Comparison of ENCODE assay signal across 33 cellular contexts in the genomic region with DNA sequence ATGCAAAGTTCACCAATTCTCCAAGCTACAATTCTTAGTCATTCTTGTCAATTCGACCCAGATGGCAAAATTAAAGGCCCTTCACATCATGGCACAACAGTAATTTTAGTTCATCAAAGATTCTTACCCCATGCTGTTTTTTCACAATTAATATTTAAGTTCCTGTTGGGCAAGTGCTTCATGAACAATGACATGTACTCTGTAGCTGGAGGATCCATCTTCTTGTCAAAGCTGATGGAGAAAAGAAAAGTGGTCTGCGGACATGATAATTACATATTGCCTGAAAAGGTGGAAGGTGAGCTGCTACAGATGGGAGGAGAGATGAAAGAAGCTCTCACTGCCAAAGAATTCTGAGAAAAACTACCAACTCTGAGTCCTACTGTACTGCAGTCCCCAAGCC.
"Had no signal": no experiment of that assay in that cellular context is flagged by ENCODE, and none has a peak within 500 bp of the region (broad histone marks: within the 10 kb centered on the region; RNA-seq: fewer than 3 reads in every experiment).

No MANE protein-coding gene starts in this region.

- H3K27me3 Mint-ChIP-seq: activated CD4-positive, alpha-beta T cell treated with anti-CD3 and anti-CD28 coated beads, Interleukin-2, amount 10 ng/mL, durations not matched to agents 7 days and 5 days; activated naive CD8-positive, alpha-beta T cell treated with anti-CD3 and anti-CD28 coated beads, Interleukin-2, amount 50 U/mL, for 24 hours; brain had no signal

- H3K4me2 ChIP-seq: KMS-11 had no signal

- H3K9ac ChIP-seq: KMS-11 had no signal

- H3K4me3 Mint-ChIP-seq: activated CD4-positive, alpha-beta T cell treated with anti-CD3 and anti-CD28 coated beads, Interleukin-2, amount 10 ng/mL, durations not matched to agents 7 days and 5 days; activated CD8-positive, alpha-beta T cell treated with anti-CD3 and anti-CD28 coated beads, Interleukin-2, amount 10 ng/mL, durations not matched to agents 7 days and 5 days; activated naive CD4-positive, alpha-beta T cell treated with anti-CD3 and anti-CD28 coated beads for 36 hours; activated naive CD8-positive, alpha-beta T cell treated with anti-CD3 and anti-CD28 coated beads, Interleukin-2, amount 50 U/mL, for 24 hours; activated T-cell treated with anti-CD3 and anti-CD28 coated beads, Interleukin-2, amount 50 U/mL, for 4 hours; activated T-helper 1 cell treated with anti-CD3 and anti-CD28 coated beads, Interleukin-12 subunit alpha, Interleukin-12 subunit beta, Interleukin-2, Interleukin-4 antibody, amounts not matched to agents 30 ng/mL and 10 ng/mL and 1 ng/mL, durations not matched to agents 14 hours and 24 hours and 36 hours; brain had no signal

- H3K9me3 Mint-ChIP-seq: activated CD4-positive, alpha-beta T cell treated with anti-CD3 and anti-CD28 coated beads, Interleukin-2, amount 10 ng/mL, durations not matched to agents 7 days and 5 days; activated naive CD4-positive, alpha-beta T cell treated with anti-CD3 and anti-CD28 coated beads for 36 hours; activated naive CD4-positive, alpha-beta T cell treated with anti-CD3 and anti-CD28 coated beads, Interleukin-2, amount 50 U/mL, for 72 hours; activated naive CD8-positive, alpha-beta T cell treated with anti-CD3 and anti-CD28 coated beads, Interleukin-2, amount 50 U/mL, for 24 hours; activated T-cell treated with anti-CD3 and anti-CD28 coated beads, Interleukin-2, amount 50 U/mL, for 4 hours; activated T-helper 1 cell treated with anti-CD3 and anti-CD28 coated beads, Interleukin-12 subunit alpha, Interleukin-12 subunit beta, Interleukin-2, Interleukin-4 antibody, amounts not matched to agents 30 ng/mL and 10 ng/mL and 1 ng/mL, durations not matched to agents 14 hours and 24 hours and 36 hours; brain had no signal

- DNase-seq: activated CD4-positive, alpha-beta T cell treated with anti-CD3 and anti-CD28 coated beads, Interleukin-2, amount 10 ng/mL, durations not matched to agents 7 days and 5 days; activated CD4-positive, alpha-beta T cell treated with anti-CD3 and anti-CD28 coated beads, Interleukin-2, amount 50 U/mL, for 48 hours; activated CD4-positive, CD25-positive, alpha-beta regulatory T cell; activated CD8-positive, alpha-beta T cell treated with anti-CD3 and anti-CD28 coated beads, Interleukin-2, amount 10 ng/mL, durations not matched to agents 7 days and 5 days; activated gamma-delta T cell treated with Interleukin-2 at 50 U/mL for 16 hours; activated naive CD4-positive, alpha-beta T cell treated with anti-CD3 and anti-CD28 coated beads for 36 hours; activated naive CD8-positive, alpha-beta T cell treated with anti-CD3 and anti-CD28 coated beads, Interleukin-2, amount 50 U/mL, for 24 hours; activated T-cell treated with anti-CD3 and anti-CD28 coated beads for 4 hours; activated T-cell treated with anti-CD3 and anti-CD28 coated beads, Interleukin-2, amount 50 U/mL, for 4 hours; anterior cingulate cortex; central memory CD4-positive, alpha-beta T cell; MM.1S; MV-4-11; NCI-H1092; NCI-H1694; NCI-H1930; NCI-H2081 treated with DMSO at 0.1 percent for 48 hours; NCI-H2171; NCI-H226; NCI-H524 treated with DMSO at 0.1 percent for 48 hours; NCI-H748 treated with DMSO at 0.1 percent for 48 hours; NK-92 treated with Interleukin-12 subunit alpha and Interleukin-12 subunit beta, amount 100 ng/mL, for 24 hours; OCI-M1; Right ventricle myocardium superior; SW 1271; T-helper 1 cell; T-helper 2 cell; T-helper 9 cell; WERI-Rb-1 had no signal

- H3K27ac ChIP-seq: KMS-11, WERI-Rb-1 had no signal

- H3K27ac Mint-ChIP-seq: activated CD4-positive, alpha-beta T cell treated with anti-CD3 and anti-CD28 coated beads, Interleukin-2, amount 10 ng/mL, durations not matched to agents 7 days and 5 days; activated CD8-positive, alpha-beta T cell treated with anti-CD3 and anti-CD28 coated beads, Interleukin-2, amount 10 ng/mL, durations not matched to agents 7 days and 5 days; activated naive CD4-positive, alpha-beta T cell treated with anti-CD3 and anti-CD28 coated beads for 36 hours; activated naive CD4-positive, alpha-beta T cell treated with anti-CD3 and anti-CD28 coated beads, Interleukin-2, amount 50 U/mL, for 72 hours; activated naive CD8-positive, alpha-beta T cell treated with anti-CD3 and anti-CD28 coated beads, Interleukin-2, amount 50 U/mL, for 24 hours; activated T-helper 1 cell treated with anti-CD3 and anti-CD28 coated beads, Interleukin-12 subunit alpha, Interleukin-12 subunit beta, Interleukin-2, Interleukin-4 antibody, amounts not matched to agents 30 ng/mL and 10 ng/mL and 1 ng/mL, durations not matched to agents 14 hours and 24 hours and 36 hours; brain had no signal

- H3K36me3 Mint-ChIP-seq: activated naive CD4-positive, alpha-beta T cell treated with anti-CD3 and anti-CD28 coated beads, Interleukin-2, amount 50 U/mL, for 72 hours; brain had no signal

- H3K36me3 ChIP-seq: WERI-Rb-1 had no signal

- H3K4me1 Mint-ChIP-seq: activated CD4-positive, alpha-beta T cell treated with anti-CD3 and anti-CD28 coated beads, Interleukin-2, amount 10 ng/mL, durations not matched to agents 7 days and 5 days; activated naive CD8-positive, alpha-beta T cell treated with anti-CD3 and anti-CD28 coated beads, Interleukin-2, amount 50 U/mL, for 24 hours had no signal
